In the genomic region with DNA sequence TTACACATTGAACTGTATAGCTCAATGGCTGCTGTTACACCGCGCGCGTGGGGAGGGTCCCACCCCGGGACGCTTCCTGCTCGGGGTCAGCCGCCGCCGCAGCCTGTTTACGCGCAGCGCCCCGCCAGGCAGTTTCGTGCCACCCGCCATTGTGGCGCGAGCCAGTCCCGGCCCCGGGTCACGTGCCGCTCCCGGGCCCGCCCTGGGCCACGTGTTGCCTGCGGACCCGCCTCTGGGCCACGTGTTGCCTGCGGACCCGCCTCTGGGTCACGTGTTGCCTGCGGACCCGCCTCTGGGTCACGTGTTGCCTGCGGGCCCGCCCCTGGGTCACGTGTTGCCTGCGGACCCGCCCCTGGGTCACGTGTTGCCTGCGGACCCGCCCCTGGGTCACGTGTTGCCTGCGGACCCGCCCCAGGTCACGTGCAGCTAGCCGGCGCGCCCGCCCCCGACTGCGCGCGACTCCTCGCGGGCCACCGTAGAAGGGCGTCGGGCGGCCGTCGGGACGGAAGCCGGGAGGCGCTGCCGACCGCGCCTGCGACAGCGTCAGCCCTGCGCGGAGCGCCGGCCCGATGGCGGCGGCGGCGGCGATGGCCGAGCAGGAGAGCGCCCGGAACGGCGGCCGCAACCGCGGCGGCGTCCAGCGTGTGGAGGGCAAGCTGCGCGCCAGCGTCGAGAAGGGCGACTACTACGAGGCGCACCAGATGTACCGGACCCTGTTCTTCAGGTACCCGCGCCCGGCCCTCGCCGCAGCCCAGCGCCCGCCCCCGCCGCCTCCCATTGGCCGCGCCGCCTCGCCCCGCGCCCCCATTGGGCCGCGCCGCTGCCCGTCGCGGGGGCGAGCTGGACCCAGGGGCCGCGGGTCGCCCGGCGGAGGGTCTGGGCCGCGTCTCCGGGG, we compare ENCODE assay signal across 1 cellular context.
TF ChIP-seq lines count a peak whose summit lies in the region.

TSS of gene GET4 (plus strand) at position 478 of the 895 bp plus-strand sequence. CDS start at position 570, 92 bp downstream.

TF ChIP-seq in GM12878, 131 proteins besides CTCF, POLR2A, EP300 and RAD21 (continued from another document and continues in another):
- TF ChIP-seq, protein P1, sequence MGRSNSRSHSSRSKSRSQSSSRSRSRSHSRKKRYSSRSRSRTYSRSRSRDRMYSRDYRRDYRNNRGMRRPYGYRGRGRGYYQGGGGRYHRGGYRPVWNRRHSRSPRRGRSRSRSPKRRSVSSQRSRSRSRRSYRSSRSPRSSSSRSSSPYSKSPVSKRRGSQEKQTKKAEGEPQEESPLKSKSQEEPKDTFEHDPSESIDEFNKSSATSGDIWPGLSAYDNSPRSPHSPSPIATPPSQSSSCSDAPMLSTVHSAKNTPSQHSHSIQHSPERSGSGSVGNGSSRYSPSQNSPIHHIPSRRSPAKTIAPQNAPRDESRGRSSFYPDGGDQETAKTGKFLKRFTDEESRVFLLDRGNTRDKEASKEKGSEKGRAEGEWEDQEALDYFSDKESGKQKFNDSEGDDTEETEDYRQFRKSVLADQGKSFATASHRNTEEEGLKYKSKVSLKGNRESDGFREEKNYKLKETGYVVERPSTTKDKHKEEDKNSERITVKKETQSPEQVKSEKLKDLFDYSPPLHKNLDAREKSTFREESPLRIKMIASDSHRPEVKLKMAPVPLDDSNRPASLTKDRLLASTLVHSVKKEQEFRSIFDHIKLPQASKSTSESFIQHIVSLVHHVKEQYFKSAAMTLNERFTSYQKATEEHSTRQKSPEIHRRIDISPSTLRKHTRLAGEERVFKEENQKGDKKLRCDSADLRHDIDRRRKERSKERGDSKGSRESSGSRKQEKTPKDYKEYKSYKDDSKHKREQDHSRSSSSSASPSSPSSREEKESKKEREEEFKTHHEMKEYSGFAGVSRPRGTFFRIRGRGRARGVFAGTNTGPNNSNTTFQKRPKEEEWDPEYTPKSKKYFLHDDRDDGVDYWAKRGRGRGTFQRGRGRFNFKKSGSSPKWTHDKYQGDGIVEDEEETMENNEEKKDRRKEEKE (IDR thresholded peaks at IDR 0.05): no peak
- TF ChIP-seq EED (IDR thresholded peaks at IDR 0.05; ENCODE audit: low read depth): no peak
- TF ChIP-seq E4F1 (IDR thresholded peaks at IDR 0.05; ENCODE audit: borderline replicate concordance, partially characterized antibody): no peak
- no peak for TF ChIP-seq ETV6 (conservative IDR thresholded peaks at IDR 0.05 in 1 of 2, IDR thresholded peaks at IDR 0.05 in 1 of 2; ENCODE audit: borderline replicate concordance in 1 of 2, low read depth in 1 of 2)
- TF ChIP-seq TCF3 (IDR thresholded peaks at IDR 0.05; ENCODE audit: borderline replicate concordance, insufficient read depth, low read depth, low read length): peak; percentile 49; the same call in 1 of the 2 replicates
- peak; percentile 38 for TF ChIP-seq NR2C1 (IDR thresholded peaks at IDR 0.05)
- TF ChIP-seq, protein P2, sequence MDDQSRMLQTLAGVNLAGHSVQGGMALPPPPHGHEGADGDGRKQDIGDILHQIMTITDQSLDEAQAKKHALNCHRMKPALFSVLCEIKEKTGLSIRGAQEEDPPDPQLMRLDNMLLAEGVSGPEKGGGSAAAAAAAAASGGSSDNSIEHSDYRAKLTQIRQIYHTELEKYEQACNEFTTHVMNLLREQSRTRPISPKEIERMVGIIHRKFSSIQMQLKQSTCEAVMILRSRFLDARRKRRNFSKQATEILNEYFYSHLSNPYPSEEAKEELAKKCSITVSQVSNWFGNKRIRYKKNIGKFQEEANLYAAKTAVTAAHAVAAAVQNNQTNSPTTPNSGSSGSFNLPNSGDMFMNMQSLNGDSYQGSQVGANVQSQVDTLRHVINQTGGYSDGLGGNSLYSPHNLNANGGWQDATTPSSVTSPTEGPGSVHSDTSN (IDR thresholded peaks at IDR 0.05; ENCODE audit: insufficient replicate concordance, low read depth, low read length): peak; percentile 96
- TF ChIP-seq ZBTB40 (IDR thresholded peaks at IDR 0.05; ENCODE audit: borderline replicate concordance): no peak
- no peak for TF ChIP-seq ZNF274 (IDR thresholded peaks at IDR 0.05; ENCODE audit: insufficient read depth, insufficient read length)
- TF ChIP-seq SREBF1 (IDR thresholded peaks at IDR 0.05; ENCODE audit: low read length): peak; percentile 89
- no peak; the same call in 1 of the 2 replicates for TF ChIP-seq NBN (IDR thresholded peaks at IDR 0.05)
- TF ChIP-seq ZZZ3 (IDR thresholded peaks at IDR 0.05; ENCODE audit: control insufficient read depth, insufficient read length, low read depth): no peak
- peak; percentile 92 for TF ChIP-seq GATAD2B (conservative IDR thresholded peaks at IDR 0.05; ENCODE audit: low read depth)
- TF ChIP-seq PKNOX1 (IDR thresholded peaks at IDR 0.05): no peak
- peak; percentile 6; the same call in 1 of the 2 replicates for TF ChIP-seq MLLT1 (IDR thresholded peaks at IDR 0.05)
- no peak; the same call in 1 of the 2 replicates for TF ChIP-seq FOXK2 (IDR thresholded peaks at IDR 0.05)
- TF ChIP-seq CEBPB (IDR thresholded peaks at IDR 0.05; ENCODE audit: borderline replicate concordance in 1 of 2, low read depth in 2 of 2, low read length in 2 of 2): no peak
- TF ChIP-seq SMAD5 (IDR thresholded peaks at IDR 0.05; ENCODE audit: low read depth): no peak
- peak; percentile 74 for TF ChIP-seq MXI1 (IDR thresholded peaks at IDR 0.05; ENCODE audit: low read depth, low read length)
- TF ChIP-seq IKZF1 (conservative IDR thresholded peaks at IDR 0.05): peak; percentile 97
- TF ChIP-seq, protein P3, sequence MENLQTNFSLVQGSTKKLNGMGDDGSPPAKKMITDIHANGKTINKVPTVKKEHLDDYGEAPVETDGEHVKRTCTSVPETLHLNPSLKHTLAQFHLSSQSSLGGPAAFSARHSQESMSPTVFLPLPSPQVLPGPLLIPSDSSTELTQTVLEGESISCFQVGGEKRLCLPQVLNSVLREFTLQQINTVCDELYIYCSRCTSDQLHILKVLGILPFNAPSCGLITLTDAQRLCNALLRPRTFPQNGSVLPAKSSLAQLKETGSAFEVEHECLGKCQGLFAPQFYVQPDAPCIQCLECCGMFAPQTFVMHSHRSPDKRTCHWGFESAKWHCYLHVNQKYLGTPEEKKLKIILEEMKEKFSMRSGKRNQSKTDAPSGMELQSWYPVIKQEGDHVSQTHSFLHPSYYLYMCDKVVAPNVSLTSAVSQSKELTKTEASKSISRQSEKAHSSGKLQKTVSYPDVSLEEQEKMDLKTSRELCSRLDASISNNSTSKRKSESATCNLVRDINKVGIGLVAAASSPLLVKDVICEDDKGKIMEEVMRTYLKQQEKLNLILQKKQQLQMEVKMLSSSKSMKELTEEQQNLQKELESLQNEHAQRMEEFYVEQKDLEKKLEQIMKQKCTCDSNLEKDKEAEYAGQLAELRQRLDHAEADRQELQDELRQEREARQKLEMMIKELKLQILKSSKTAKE (IDR thresholded peaks at IDR 0.05; ENCODE audit: low read depth, poor library complexity, severe bottlenecking): no peak
- TF ChIP-seq CBX3 (IDR thresholded peaks at IDR 0.05; ENCODE audit: borderline replicate concordance, low read depth): no peak
- TF ChIP-seq BACH1 (IDR thresholded peaks at IDR 0.05; ENCODE audit: borderline replicate concordance): peak; percentile 90
- peak; percentile 72 for TF ChIP-seq MYC (IDR thresholded peaks at IDR 0.05; ENCODE audit: insufficient read depth, insufficient read length, insufficient replicate concordance, low read length, severe bottlenecking)
- TF ChIP-seq TBL1XR1 (IDR thresholded peaks at IDR 0.05; ENCODE audit: low read depth, low read length): peak; percentile 70; the same call in 1 of the 2 replicates
- peak; percentile 81; the same call in 1 of the 2 replicates for TF ChIP-seq ZNF217 (IDR thresholded peaks at IDR 0.05)
- TF ChIP-seq, protein P4, sequence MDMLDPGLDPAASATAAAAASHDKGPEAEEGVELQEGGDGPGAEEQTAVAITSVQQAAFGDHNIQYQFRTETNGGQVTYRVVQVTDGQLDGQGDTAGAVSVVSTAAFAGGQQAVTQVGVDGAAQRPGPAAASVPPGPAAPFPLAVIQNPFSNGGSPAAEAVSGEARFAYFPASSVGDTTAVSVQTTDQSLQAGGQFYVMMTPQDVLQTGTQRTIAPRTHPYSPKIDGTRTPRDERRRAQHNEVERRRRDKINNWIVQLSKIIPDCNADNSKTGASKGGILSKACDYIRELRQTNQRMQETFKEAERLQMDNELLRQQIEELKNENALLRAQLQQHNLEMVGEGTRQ (IDR thresholded peaks at IDR 0.05; ENCODE audit: borderline replicate concordance, low read depth, low read length): peak; percentile 99
- TF ChIP-seq YBX1 (IDR thresholded peaks at IDR 0.05): no peak
- TF ChIP-seq RUNX3 (IDR thresholded peaks at IDR 0.05; ENCODE audit: low read length): peak; percentile 51
- peak; percentile 99 for TF ChIP-seq RAD51 (IDR thresholded peaks at IDR 0.05)
- TF ChIP-seq, protein P5, sequence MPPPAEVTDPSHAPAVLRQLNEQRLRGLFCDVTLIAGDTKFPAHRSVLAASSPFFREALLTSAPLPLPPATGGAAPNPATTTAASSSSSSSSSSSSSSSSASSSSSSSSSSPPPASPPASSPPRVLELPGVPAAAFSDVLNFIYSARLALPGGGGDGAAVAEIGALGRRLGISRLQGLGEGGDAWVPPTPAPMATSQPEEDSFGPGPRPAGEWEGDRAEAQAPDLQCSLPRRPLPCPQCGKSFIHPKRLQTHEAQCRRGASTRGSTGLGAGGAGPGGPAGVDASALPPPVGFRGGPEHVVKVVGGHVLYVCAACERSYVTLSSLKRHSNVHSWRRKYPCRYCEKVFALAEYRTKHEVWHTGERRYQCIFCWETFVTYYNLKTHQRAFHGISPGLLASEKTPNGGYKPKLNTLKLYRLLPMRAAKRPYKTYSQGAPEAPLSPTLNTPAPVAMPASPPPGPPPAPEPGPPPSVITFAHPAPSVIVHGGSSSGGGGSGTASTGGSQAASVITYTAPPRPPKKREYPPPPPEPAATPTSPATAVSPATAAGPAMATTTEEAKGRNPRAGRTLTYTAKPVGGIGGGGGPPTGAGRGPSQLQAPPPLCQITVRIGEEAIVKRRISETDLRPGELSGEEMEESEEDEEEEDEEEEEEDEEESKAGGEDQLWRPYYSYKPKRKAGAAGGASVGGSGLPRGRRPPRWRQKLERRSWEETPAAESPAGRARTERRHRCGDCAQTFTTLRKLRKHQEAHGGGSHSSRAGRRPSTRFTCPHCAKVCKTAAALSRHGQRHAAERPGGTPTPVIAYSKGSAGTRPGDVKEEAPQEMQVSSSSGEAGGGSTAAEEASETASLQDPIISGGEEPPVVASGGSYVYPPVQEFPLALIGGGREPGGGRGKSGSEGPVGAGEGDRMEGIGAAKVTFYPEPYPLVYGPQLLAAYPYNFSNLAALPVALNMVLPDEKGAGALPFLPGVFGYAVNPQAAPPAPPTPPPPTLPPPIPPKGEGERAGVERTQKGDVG (CRISPR knock-in tag; IDR thresholded peaks at IDR 0.05): 0 out of 2 replicates have a peak, but pooled peaks have one; percentile 70
